In genomic region chr3:52891615-52892081, GRCh38 we compare ENCODE assay signal across 10 cellular contexts. TPM values are rescaled to one million over a fixed set of nuclear protein-coding genes. Genes with fewer than 3 reads are reported as not detected.
DNase-seq lines count a peak whose midpoint lies in the region; ATAC-seq, FAIRE-seq and TF ChIP-seq lines count a peak whose summit lies in the region.
"Had no signal": no experiment of that assay in that cellular context is flagged by ENCODE, and none has a peak within 500 bp of the region (broad histone marks: within the 10 kb centered on the region; RNA-seq: fewer than 3 reads in every experiment).

No MANE protein-coding gene starts in this region.

- peaks cover 9 to 21% of the 10 kb centered on the region in 2 donors for H3K36me3 Mint-ChIP-seq in CD4-positive, alpha-beta memory T cell

- H3K9me3 Mint-ChIP-seq in CD4-positive, alpha-beta memory T cell, result no peaks in the 10 kb centered on the region
- H3K9me3 Mint-ChIP-seq: neural progenitor cell had no signal

- no peaks in the 10 kb centered on the region for H3K9me3 ChIP-seq in CD4-positive, alpha-beta memory T cell (ENCODE audit: control insufficient read depth in 1 of 2, low read length in 2 of 2)

- POLR2A ChIA-PET in CD4-positive, alpha-beta memory T cell (lab: Charles Lee; ENCODE audit: partially characterized antibody), result interaction anchor here (0.7 to 4.3 kb wide), 2 partner anchors 22 to 154 kb away, joined by 3 to 25 read pairs; partner anchors contain the start of gene SFMBT1

- H3K27ac ChIP-seq in CD4-positive, alpha-beta memory T cell (ENCODE audit: low read depth, low read length), result peak overlapping the region; percentile 62
- H3K27ac ChIP-seq: cardiac muscle cell, neural progenitor cell had no signal

- ATAC-seq in GM18870 (IDR thresholded peaks at IDR 0.05; ENCODE audit: unreplicated experiment), result no peak

- no peak overlapping the region for H3K4me3 ChIP-seq in CD4-positive, alpha-beta memory T cell (ENCODE audit: low read length in 2 of 2)
- no peak overlapping the region for H3K4me3 ChIP-seq in epithelial cell of proximal tubule (ENCODE audit: low read depth, low read length)
- H3K4me3 ChIP-seq: cardiac muscle cell, neural progenitor cell had no signal

- no peaks in the 10 kb centered on the region for H3K27me3 ChIP-seq in CD4-positive, alpha-beta memory T cell (ENCODE audit: insufficient read depth, low read length)
- H3K27me3 ChIP-seq: neural progenitor cell had no signal

- intact Hi-C loops in CD4-positive, alpha-beta memory T cell (cut with micrococcal nuclease), result loop anchor here (2.0 to 5.0 kb wide), 3 partner anchors 44 to 181 kb away; partner anchors contain the start of gene NEK4

- H3K36me3 ChIP-seq in CD4-positive, alpha-beta memory T cell (ENCODE audit: insufficient read depth, low read length), result no peaks in the 10 kb centered on the region
- H3K36me3 ChIP-seq: cardiac muscle cell, neural progenitor cell had no signal

- peak overlapping the region in 6 of 8 donors; percentile 35 to 92 (median 67) for H3K4me3 Mint-ChIP-seq in CD4-positive, alpha-beta memory T cell
- H3K4me3 Mint-ChIP-seq: neural progenitor cell had no signal

- peaks cover 54 to 76% (median 63%) of the 10 kb centered on the region in 4 donors for H3K4me1 Mint-ChIP-seq in CD4-positive, alpha-beta memory T cell

- H3K27ac Mint-ChIP-seq in CD4-positive, alpha-beta memory T cell, result peak overlapping the region; percentile 84 to 97 (median 89)
- H3K27ac Mint-ChIP-seq: neural progenitor cell had no signal

- CTCF ChIA-PET in CD4-positive, alpha-beta memory T cell (lab: Charles Lee; ENCODE audit: partially characterized antibody), result interaction anchor here (0.7 to 2.9 kb wide), 6 partner anchors 9 to 172 kb away, joined by 3 to 16 read pairs (median 4); no protein-coding TSS in a partner anchor

- no peak for DNase-seq in CD4-positive, alpha-beta memory T cell
- DNase-seq in NOMO-1 (lab: John Stamatoyannopoulos, UW; ENCODE audit: unreplicated experiment in 2 of 2), result peak; percentile 93 to 99
- peak; percentile 40 for DNase-seq in epithelial cell of proximal tubule (ENCODE audit: low read depth)
- peak; percentile 72 for DNase-seq in pons (ENCODE audit: low spot score)
- no peak for DNase-seq in NCI-H1092 treated with DMSO at 0.1 percent for 48 hours (lab: John Stamatoyannopoulos, UW)
- no peak for DNase-seq in NCI-H187 (lab: John Stamatoyannopoulos, UW)
- DNase-seq in RCC 7860 (ENCODE audit: low spot score), result no peak

- no peak for FAIRE-seq in RCC 7860 (lab: Jason Lieb, UNC)

- peaks cover 61% of the 10 kb centered on the region for H3K4me1 ChIP-seq in CD4-positive, alpha-beta memory T cell (ENCODE audit: insufficient read depth, low read length)

- TF ChIP-seq CTCF in epithelial cell of proximal tubule (conservative IDR thresholded peaks at IDR 0.05; ENCODE audit: low read depth, low read length), result no peak

- H3K27me3 Mint-ChIP-seq in CD4-positive, alpha-beta memory T cell, result no peaks in the 10 kb centered on the region

RNA-seq across cellular contexts. Expression of gene STIMATE, which starts 5.7 kb away (rescaled TPM):
- total RNA-seq in CD4-positive, alpha-beta memory T cell, result 10 to 100 TPM; 54.9 to 58.6 TPM
- polyA plus RNA-seq in CD4-positive, alpha-beta memory T cell, result 1 to 10 TPM; 7.7 to 9.0 TPM
- total RNA-seq in epithelial cell of proximal tubule, result 7.7 and 13.1 TPM in 2 replicates

RNA-seq across cellular contexts. Expression of gene MUSTN1, which starts 56.8 kb away (rescaled TPM):
- total RNA-seq in CD4-positive, alpha-beta memory T cell, result 1 to 10 TPM; 1.6 to 3.3 TPM
- not detected for polyA plus RNA-seq in CD4-positive, alpha-beta memory T cell
- not detected in 2 replicates for total RNA-seq in epithelial cell of proximal tubule
- total RNA-seq: cardiac muscle cell had no signal
- polyA plus RNA-seq: cardiac muscle cell had no signal

Comparison
In these comparisons a context has a peak if more than half of its experiments do, and no peak if none do; other contexts are left out.
1. DNase-seq: peak in NOMO-1 (2 of 2), epithelial cell of proximal tubule (single experiment) and pons (single experiment); none in CD4-positive, alpha-beta memory T cell (0 of 5), NCI-H1092 treated with DMSO at 0.1 percent for 48 hours (single experiment), NCI-H187 (0 of 2) and RCC 7860 (single experiment).